19 cellular contexts compared by ENCODE assay signal in the genomic region with DNA sequence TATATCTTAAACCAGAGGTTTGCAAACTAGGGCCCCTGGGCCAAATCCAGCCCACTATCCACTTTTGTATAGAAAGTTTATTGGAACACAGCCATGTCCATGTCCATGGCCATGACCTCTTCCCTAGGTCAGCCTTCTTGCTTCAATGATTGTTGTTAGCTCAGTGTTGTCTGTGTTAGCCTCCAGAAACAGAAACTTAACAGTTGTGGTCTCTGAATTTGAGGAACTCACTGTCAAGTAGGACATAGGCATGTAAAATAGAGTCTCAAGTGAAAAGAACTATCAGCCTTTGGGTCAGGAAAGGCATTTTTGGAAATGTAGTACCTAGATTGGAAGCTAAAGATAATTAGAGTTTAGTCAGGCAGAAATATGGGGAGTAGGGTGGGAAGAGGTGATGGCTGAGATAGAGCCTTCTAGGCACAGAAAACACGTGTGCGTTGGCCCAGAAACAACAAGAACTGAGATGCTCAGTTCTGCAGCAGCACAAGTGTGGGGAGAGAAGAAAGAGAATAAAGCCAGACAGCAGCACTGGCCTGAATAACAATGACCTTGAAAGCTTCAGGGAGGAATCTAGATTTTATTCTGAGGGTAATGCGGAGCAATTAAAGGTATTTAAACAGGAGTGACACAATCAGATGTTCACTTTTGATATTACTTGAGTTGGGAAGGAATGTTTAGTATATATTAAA.
A peak's percentile ranks its signal among the peaks of the same experiment; 100 is the strongest.
DNase-seq lines count a peak whose midpoint lies in the region; ATAC-seq and TF ChIP-seq lines count a peak whose summit lies in the region.
"Had no signal": no experiment of that assay in that cellular context is flagged by ENCODE, and none has a peak within 500 bp of the region (broad histone marks: within the 10 kb centered on the region; RNA-seq: fewer than 3 reads in every experiment).

No MANE protein-coding gene starts in this region.

- no peak for TF ChIP-seq CTCF in PC-3 (conservative IDR thresholded peaks at IDR 0.05; ENCODE audit: low read depth, low read length)

- no peak overlapping the region for H2AFZ ChIP-seq in PC-3 (ENCODE audit: low read length)

- no peak overlapping the region for H3K27ac ChIP-seq in PC-3 (ENCODE audit: low read length)
- H3K27ac ChIP-seq: adrenal gland, uterus had no signal

- no TSS peak for BruUV-seq in PC-3 (replicated peaks; lab: Mats Ljungman, UMichigan)

- H3K27me3 ChIP-seq in PC-3 (ENCODE audit: low read length) = peaks cover 40% of the 10 kb centered on the region
- H3K27me3 ChIP-seq: MG63, uterus had no signal

- DNase-seq in globus pallidus (ENCODE audit: low spot score) (peak; percentile 22), hepatic stellate cell (ENCODE audit: low spot score) (no peak), mesenteric fat pad (ENCODE audit: low spot score) (no peak), cardiac septum (ENCODE audit: low spot score) (no peak), PC-3 (no peak)
- DNase-seq: activated B cell treated with CpG ODN at 0.5 μM for 24 hours; adrenal gland; effector memory CD8-positive, alpha-beta T cell; MG63; NCI-H2107; NCI-H82; stimulated activated naive CD8-positive, alpha-beta T cell treated with anti-CD3 and anti-CD28 coated beads, Interleukin-15, amount 100 ng/mL, for 72 hours; uterus had no signal

- ATAC-seq in GM18502 (IDR thresholded peaks at IDR 0.05; ENCODE audit: poor library complexity, unreplicated experiment) = peak; percentile 83
- peak; percentile 68 for ATAC-seq in GM21529 (IDR thresholded peaks at IDR 0.05; ENCODE audit: unreplicated experiment)
- ATAC-seq in HG03571 (IDR thresholded peaks at IDR 0.05; ENCODE audit: unreplicated experiment) = peak; percentile 69
- no peak for ATAC-seq in PC-3
- ATAC-seq: activated T-helper 17 cell treated with anti-CD3 and anti-CD28 coated beads, Interleukin-2, amount 50 U/mL, for 72 hours; effector memory CD8-positive, alpha-beta T cell; left lobe of liver; stimulated activated naive CD8-positive, alpha-beta T cell treated with anti-CD3 and anti-CD28 coated beads, Interleukin-15, amount 100 ng/mL, for 72 hours had no signal

- H3F3A ChIP-seq in PC-3 (ENCODE audit: low read length, unreplicated experiment) = no peaks in the 10 kb centered on the region

- H3K79me2 ChIP-seq in PC-3 (ENCODE audit: low read length) = no peaks in the 10 kb centered on the region

- no peak overlapping the region for H3K4me3 ChIP-seq in PC-3 (ENCODE audit: low read length)
- H3K4me3 ChIP-seq: adrenal gland, MG63, smooth muscle cell, uterus had no signal

- CTCF ChIA-PET in PC-3 (lab: Charles Lee) = no interaction called here

- no peaks in the 10 kb centered on the region for H3K9me3 ChIP-seq in PC-3 (ENCODE audit: low read length)
- H3K9me3 ChIP-seq: adrenal gland, MG63, uterus had no signal

- POLR2A ChIA-PET in PC-3 (lab: Charles Lee; ENCODE audit: unreplicated experiment) = no interaction called here

- H3K9ac ChIP-seq in PC-3 (ENCODE audit: low read length) = no peak overlapping the region

- no peaks in the 10 kb centered on the region for H4K20me1 ChIP-seq in PC-3 (ENCODE audit: low read length)

- H3K9me2 ChIP-seq in PC-3 (replicated peaks; ENCODE audit: low read length) = no peaks in the 10 kb centered on the region

- no peaks in the 10 kb centered on the region for H3K36me3 ChIP-seq in PC-3 (ENCODE audit: low read depth, low read length)
- H3K36me3 ChIP-seq: adrenal gland, MG63, uterus had no signal

- H3K4me2 ChIP-seq in PC-3 (ENCODE audit: low read length) = no peak overlapping the region
- H3K4me2 ChIP-seq: smooth muscle cell had no signal

- no peaks in the 10 kb centered on the region for H3K4me1 ChIP-seq in PC-3 (ENCODE audit: insufficient read depth, low read length)
- H3K4me1 ChIP-seq: adrenal gland, uterus had no signal

- intact Hi-C loops in cardiac septum (cut with DNase I) (no loop called here), PC-3 (cut with micrococcal nuclease) (no loop called here)
